18 cellular contexts compared by ENCODE assay signal in genomic region chr19:376111-376470, GRCh38.
"Had no signal": no experiment of that assay in that cellular context is flagged by ENCODE, and none has a peak within 500 bp of the region (broad histone marks: within the 10 kb centered on the region; RNA-seq: fewer than 3 reads in every experiment).

No MANE protein-coding gene starts in this region.

- H3K36me3 ChIP-seq: brain microvascular endothelial cell had no signal

- H3K27ac ChIP-seq: brain microvascular endothelial cell had no signal

- DNase-seq: activated CD4-positive, alpha-beta memory T cell treated with anti-CD3 and anti-CD28 coated beads, Interleukin-2, amount 10 ng/mL, durations not matched to agents 7 days and 5 days; activated CD4-positive, alpha-beta T cell treated with anti-CD3 and anti-CD28 coated beads for 1 hour; activated CD4-positive, alpha-beta T cell treated with anti-CD3 and anti-CD28 coated beads for 4 hours; activated CD4-positive, alpha-beta T cell treated with anti-CD3 and anti-CD28 coated beads, Interleukin-2, amount 10 ng/mL, durations not matched to agents 7 days and 5 days; activated CD4-positive, alpha-beta T cell treated with anti-CD3 and anti-CD28 coated beads, Interleukin-2, amount 50 U/mL, for 4 hours; activated CD8-positive, alpha-beta memory T cell treated with anti-CD3 and anti-CD28 coated beads, Interleukin-2, amount 50 U/mL, for 48 hours; activated naive CD4-positive, alpha-beta T cell treated with anti-CD3 and anti-CD28 coated beads for 36 hours; activated naive CD8-positive, alpha-beta T cell treated with anti-CD3 and anti-CD28 coated beads, Interleukin-2, amount 10 ng/mL, durations not matched to agents 7 days and 5 days; activated T-cell treated with anti-CD3 and anti-CD28 coated beads for 4 hours; activated T-cell treated with anti-CD3 and anti-CD28 coated beads, Interleukin-2, amount 50 U/mL, for 24 hours; activated T-cell treated with anti-CD3 and anti-CD28 coated beads, Interleukin-2, amount 50 U/mL, for 72 hours; amniotic stem cell; anterior cingulate cortex; brain microvascular endothelial cell; effector CD8-positive, alpha-beta T cell; foreskin fibroblast; T-helper 2 cell had no signal

- ATAC-seq: activated T-cell treated with anti-CD3 and anti-CD28 coated beads, Interleukin-2, amount 50 U/mL, for 72 hours; esophagus mucosa had no signal
